1 cellular context compared by ENCODE assay signal in the genomic region with DNA sequence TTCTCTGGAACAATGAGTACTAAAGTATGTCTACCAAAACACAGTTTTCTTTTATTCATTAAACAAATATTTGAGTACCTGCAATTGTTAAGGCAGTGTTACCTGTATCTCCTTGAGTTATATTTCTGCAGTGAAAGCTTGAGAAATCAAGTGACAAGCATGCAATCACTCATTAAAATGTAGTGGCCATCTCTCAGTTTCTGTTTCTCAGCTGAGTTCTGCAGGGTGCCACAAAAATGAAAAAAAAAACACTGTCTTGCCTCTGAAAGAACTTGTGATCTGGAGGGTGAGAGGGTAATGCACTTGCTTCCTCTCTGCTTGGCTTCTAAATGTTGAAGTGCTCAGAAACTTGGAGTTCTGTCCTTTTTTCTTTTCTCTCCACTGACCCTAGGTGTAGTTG.
TF ChIP-seq lines count a peak whose summit lies in the region.

No MANE protein-coding gene starts in this region.

TF ChIP-seq in GM12878, 131 proteins besides CTCF, POLR2A, EP300 and RAD21 (continued from another document):
- TF ChIP-seq JUND (IDR thresholded peaks at IDR 0.05; ENCODE audit: low read depth, low read length), result no peak
- TF ChIP-seq ZNF384 (IDR thresholded peaks at IDR 0.05; ENCODE audit: borderline replicate concordance, low read depth, low read length), result peak; percentile 93
- TF ChIP-seq, protein P1, sequence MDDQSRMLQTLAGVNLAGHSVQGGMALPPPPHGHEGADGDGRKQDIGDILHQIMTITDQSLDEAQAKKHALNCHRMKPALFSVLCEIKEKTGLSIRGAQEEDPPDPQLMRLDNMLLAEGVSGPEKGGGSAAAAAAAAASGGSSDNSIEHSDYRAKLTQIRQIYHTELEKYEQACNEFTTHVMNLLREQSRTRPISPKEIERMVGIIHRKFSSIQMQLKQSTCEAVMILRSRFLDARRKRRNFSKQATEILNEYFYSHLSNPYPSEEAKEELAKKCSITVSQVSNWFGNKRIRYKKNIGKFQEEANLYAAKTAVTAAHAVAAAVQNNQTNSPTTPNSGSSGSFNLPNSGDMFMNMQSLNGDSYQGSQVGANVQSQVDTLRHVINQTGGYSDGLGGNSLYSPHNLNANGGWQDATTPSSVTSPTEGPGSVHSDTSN (IDR thresholded peaks at IDR 0.05; ENCODE audit: insufficient replicate concordance, low read depth, low read length), result peak; percentile 42
- TF ChIP-seq FOS (IDR thresholded peaks at IDR 0.05; ENCODE audit: borderline replicate concordance, extremely low read depth, insufficient read length), result no peak
- 0 out of 2 replicates have a peak, but pooled peaks have one; percentile 39 for TF ChIP-seq MTA2 (IDR thresholded peaks at IDR 0.05; ENCODE audit: low read depth)
- TF ChIP-seq, protein P2, sequence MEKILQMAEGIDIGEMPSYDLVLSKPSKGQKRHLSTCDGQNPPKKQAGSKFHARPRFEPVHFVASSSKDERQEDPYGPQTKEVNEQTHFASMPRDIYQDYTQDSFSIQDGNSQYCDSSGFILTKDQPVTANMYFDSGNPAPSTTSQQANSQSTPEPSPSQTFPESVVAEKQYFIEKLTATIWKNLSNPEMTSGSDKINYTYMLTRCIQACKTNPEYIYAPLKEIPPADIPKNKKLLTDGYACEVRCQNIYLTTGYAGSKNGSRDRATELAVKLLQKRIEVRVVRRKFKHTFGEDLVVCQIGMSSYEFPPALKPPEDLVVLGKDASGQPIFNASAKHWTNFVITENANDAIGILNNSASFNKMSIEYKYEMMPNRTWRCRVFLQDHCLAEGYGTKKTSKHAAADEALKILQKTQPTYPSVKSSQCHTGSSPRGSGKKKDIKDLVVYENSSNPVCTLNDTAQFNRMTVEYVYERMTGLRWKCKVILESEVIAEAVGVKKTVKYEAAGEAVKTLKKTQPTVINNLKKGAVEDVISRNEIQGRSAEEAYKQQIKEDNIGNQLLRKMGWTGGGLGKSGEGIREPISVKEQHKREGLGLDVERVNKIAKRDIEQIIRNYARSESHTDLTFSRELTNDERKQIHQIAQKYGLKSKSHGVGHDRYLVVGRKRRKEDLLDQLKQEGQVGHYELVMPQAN (conservative IDR thresholded peaks at IDR 0.05), result no peak
- peak; percentile 65; the same call in 1 of the 2 replicates for TF ChIP-seq MXI1 (IDR thresholded peaks at IDR 0.05; ENCODE audit: low read depth, low read length)
